Comparison of ENCODE assay signal across 20 cellular contexts in genomic region chr12:120870415-120870814, GRCh38.
"Had no signal": no experiment of that assay in that cellular context is flagged by ENCODE, and none has a peak within 500 bp of the region (broad histone marks: within the 10 kb centered on the region; RNA-seq: fewer than 3 reads in every experiment).

No MANE protein-coding gene starts in this region.

- H3K9me3 ChIP-seq: MG63 had no signal

- H3K27ac ChIP-seq: WERI-Rb-1 had no signal

- H3K4me3 ChIP-seq: MG63 had no signal

- H3K36me3 ChIP-seq: MG63 had no signal

- H3K9me3 Mint-ChIP-seq: activated CD4-positive, alpha-beta memory T cell treated with anti-CD3 and anti-CD28 coated beads, Interleukin-2, amount 10 ng/mL, durations not matched to agents 7 days and 5 days; activated naive CD4-positive, alpha-beta T cell treated with anti-CD3 and anti-CD28 coated beads, Interleukin-2, amount 10 ng/mL, durations not matched to agents 7 days and 5 days; activated naive CD8-positive, alpha-beta T cell treated with anti-CD3 and anti-CD28 coated beads for 36 hours; activated T-cell treated with anti-CD3 and anti-CD28 coated beads, Interleukin-2, amount 50 U/mL, for 4 hours; activated T-helper 17 cell treated with anti-CD3 and anti-CD28 coated beads, Interleukin-2, amount 50 U/mL, for 72 hours had no signal

- H3K27ac Mint-ChIP-seq: activated CD4-positive, alpha-beta memory T cell treated with anti-CD3 and anti-CD28 coated beads, Interleukin-2, amount 10 ng/mL, durations not matched to agents 7 days and 5 days; activated CD4-positive, alpha-beta T cell treated with anti-CD3 and anti-CD28 coated beads for 36 hours; activated naive CD4-positive, alpha-beta T cell treated with anti-CD3 and anti-CD28 coated beads, Interleukin-2, amount 10 ng/mL, durations not matched to agents 7 days and 5 days; activated naive CD8-positive, alpha-beta T cell treated with anti-CD3 and anti-CD28 coated beads for 36 hours; activated T-helper 17 cell treated with anti-CD3 and anti-CD28 coated beads, Interleukin-2, amount 50 U/mL, for 72 hours had no signal

- H3K4me3 Mint-ChIP-seq: activated CD4-positive, alpha-beta memory T cell treated with anti-CD3 and anti-CD28 coated beads, Interleukin-2, amount 10 ng/mL, durations not matched to agents 7 days and 5 days; activated CD4-positive, alpha-beta T cell treated with anti-CD3 and anti-CD28 coated beads for 36 hours; activated naive CD4-positive, alpha-beta T cell treated with anti-CD3 and anti-CD28 coated beads, Interleukin-2, amount 10 ng/mL, durations not matched to agents 7 days and 5 days; activated naive CD8-positive, alpha-beta T cell treated with anti-CD3 and anti-CD28 coated beads for 36 hours; activated T-cell treated with anti-CD3 and anti-CD28 coated beads, Interleukin-2, amount 50 U/mL, for 4 hours; activated T-helper 17 cell treated with anti-CD3 and anti-CD28 coated beads, Interleukin-2, amount 50 U/mL, for 72 hours had no signal

- H3K27me3 ChIP-seq: MG63 had no signal

- H3K27me3 Mint-ChIP-seq: activated CD4-positive, alpha-beta memory T cell treated with anti-CD3 and anti-CD28 coated beads, Interleukin-2, amount 10 ng/mL, durations not matched to agents 7 days and 5 days; activated CD4-positive, alpha-beta T cell treated with anti-CD3 and anti-CD28 coated beads for 36 hours; activated naive CD4-positive, alpha-beta T cell treated with anti-CD3 and anti-CD28 coated beads, Interleukin-2, amount 10 ng/mL, durations not matched to agents 7 days and 5 days; activated naive CD8-positive, alpha-beta T cell treated with anti-CD3 and anti-CD28 coated beads for 36 hours; activated T-helper 17 cell treated with anti-CD3 and anti-CD28 coated beads, Interleukin-2, amount 50 U/mL, for 72 hours had no signal

- ATAC-seq: activated CD4-positive, alpha-beta T cell treated with anti-CD3 and anti-CD28 coated beads for 36 hours; activated T-cell treated with anti-CD3 and anti-CD28 coated beads, Interleukin-2, amount 50 U/mL, for 4 hours; activated T-helper 17 cell treated with anti-CD3 and anti-CD28 coated beads, Interleukin-2, amount 50 U/mL, for 72 hours; PC-3 had no signal

- DNase-seq: activated CD4-positive, alpha-beta memory T cell treated with anti-CD3 and anti-CD28 coated beads, Interleukin-2, amount 10 ng/mL, durations not matched to agents 7 days and 5 days; activated CD4-positive, alpha-beta T cell treated with anti-CD3 and anti-CD28 coated beads for 36 hours; activated CD4-positive, alpha-beta T cell treated with anti-CD3 and anti-CD28 coated beads, Interleukin-2, amount 50 U/mL, for 1 hour; activated CD8-positive, alpha-beta memory T cell treated with anti-CD3 and anti-CD28 coated beads, Interleukin-2, amount 50 U/mL, for 48 hours; activated gamma-delta T cell treated with Interleukin-2 at 50 U/mL for 16 hours; activated naive CD4-positive, alpha-beta T cell treated with anti-CD3 and anti-CD28 coated beads, Interleukin-2, amount 10 ng/mL, durations not matched to agents 7 days and 5 days; activated naive CD8-positive, alpha-beta T cell treated with anti-CD3 and anti-CD28 coated beads for 36 hours; activated T-cell treated with anti-CD3 and anti-CD28 coated beads, Interleukin-2, amount 50 U/mL, for 4 hours; MG63; MV-4-11; NCI-H1092 treated with DMSO at 0.1 percent for 48 hours; NCI-H1417 treated with DMSO at 0.1 percent for 48 hours; NCI-H1694; NCI-H2029; NCI-H446; NCI-H524; PC-3; SHP77 treated with DMSO at 0.1 percent for 48 hours; WERI-Rb-1 had no signal
